In genomic region chr19:13952154-13953020, GRCh38 we compare ENCODE assay signal across 8 cellular contexts. TPM values are rescaled to one million over a fixed set of nuclear protein-coding genes. Genes with fewer than 3 reads are reported as not detected.
A peak's percentile ranks its signal among the peaks of the same experiment; 100 is the strongest.
DNase-seq lines count a peak whose midpoint lies in the region; ATAC-seq and TF ChIP-seq lines count a peak whose summit lies in the region.

DCAF15 (plus strand) TSS chr19:13952509; CDS start chr19:13952513, 4 bp downstream.

- DNase-seq in DMS53 (lab: John Stamatoyannopoulos, UW) (peak; percentile 99), KG1 (lab: John Stamatoyannopoulos, UW) (peak; percentile 98), Panc1 (ENCODE audit: low read depth, low spot score) (peak; percentile 95), erythroblast (lab: John Stamatoyannopoulos, UW) (peak; percentile 100)
- peak; percentile 97 for DNase-seq in activated T-cell treated with anti-CD3 and anti-CD28 coated beads, Interleukin-2, amount 50 U/mL, for 4 hours
- DNase-seq in stimulated activated CD8-positive, alpha-beta memory T cell treated with anti-CD3 and anti-CD28 coated beads, Interleukin-4, amount 100 ng/mL, for 48 hours: peak; percentile 98

- H3K9ac ChIP-seq in mucosa of rectum (ENCODE audit: low read depth in 1 of 2, low read length in 2 of 2): peak within 1 kb of the TSS; percentile 80 to 90

- no TSS peak for BruUV-seq in Panc1 (replicated peaks; lab: Mats Ljungman, UMichigan)

- H3K27me3 ChIP-seq in Panc1 (ENCODE audit: control insufficient read depth, insufficient read depth, low read length) (no peaks in the 10 kb centered on the region), mucosa of rectum (ENCODE audit: control insufficient read depth in 2 of 2, insufficient read depth in 2 of 2, low read length in 2 of 2) (no peaks in the 10 kb centered on the region)

- intact Hi-C loops in Panc1 (cut with micrococcal nuclease; ENCODE audit: unreplicated experiment): no loop called here

- H3K27ac ChIP-seq in Panc1 (ENCODE audit: low read length) (peak within 1 kb of the TSS; percentile 84), mucosa of rectum (ENCODE audit: low read depth in 2 of 2, low read length in 2 of 2) (peak within 1 kb of the TSS; percentile 76 to 85)

- in situ Hi-C loops in Panc1 (cut with HindIII; ENCODE audit: low pct_unique_long_range_greater_than_20kb, low sequenced_read_pairs): no loop called here

- H3K4me3 ChIP-seq in Panc1 (ENCODE audit: low read depth in 2 of 2, low read length in 2 of 2): peak within 1 kb of the TSS; percentile 82 to 84
- peak within 1 kb of the TSS; percentile 84 to 88 for H3K4me3 ChIP-seq in mucosa of rectum (ENCODE audit: low read length in 2 of 2)

- H3K27me3 Mint-ChIP-seq in activated T-cell treated with anti-CD3 and anti-CD28 coated beads, Interleukin-2, amount 50 U/mL, for 4 hours (ENCODE audit: low read depth): no peaks in the 10 kb centered on the region

- TF ChIP-seq CTCF in Panc1 (IDR thresholded peaks at IDR 0.05): no peak

- no peak for TF ChIP-seq POLR2A in erythroblast (IDR thresholded peaks at IDR 0.05; ENCODE audit: low read length)

- H3K9me3 Mint-ChIP-seq in activated T-cell treated with anti-CD3 and anti-CD28 coated beads, Interleukin-2, amount 50 U/mL, for 4 hours: no peaks in the 10 kb centered on the region

- H3K9me3 ChIP-seq in Panc1 (ENCODE audit: control insufficient read depth, insufficient read depth, low read depth, low read length) (no peaks in the 10 kb centered on the region), mucosa of rectum (ENCODE audit: control insufficient read depth in 2 of 2, low read length in 2 of 2) (no peaks in the 10 kb centered on the region)

- ATAC-seq in GM21723 (IDR thresholded peaks at IDR 0.05; ENCODE audit: unreplicated experiment): peak; percentile 95
- peak; percentile 98 for ATAC-seq in Panc1
- peak; percentile 97 to 98 for ATAC-seq in activated T-cell treated with anti-CD3 and anti-CD28 coated beads, Interleukin-2, amount 50 U/mL, for 4 hours

- peak within 1 kb of the TSS; percentile 96 for H3K4me3 Mint-ChIP-seq in activated T-cell treated with anti-CD3 and anti-CD28 coated beads, Interleukin-2, amount 50 U/mL, for 4 hours

- peaks cover 7% of the 10 kb centered on the region for H3K36me3 Mint-ChIP-seq in activated T-cell treated with anti-CD3 and anti-CD28 coated beads, Interleukin-2, amount 50 U/mL, for 4 hours (ENCODE audit: insufficient read depth)

- POLR2A ChIA-PET in Panc1 (lab: Charles Lee): no interaction called here

- H3K36me3 ChIP-seq in Panc1 (ENCODE audit: control insufficient read depth, insufficient read depth, low read length): no peaks in the 10 kb centered on the region; the same call in 1 of the 2 replicates
- H3K36me3 ChIP-seq in mucosa of rectum (ENCODE audit: control insufficient read depth in 2 of 2, insufficient read depth in 2 of 2, low read length in 2 of 2): peaks cover 19 to 26% of the 10 kb centered on the region in 2 donors

- peaks cover 6% of the 10 kb centered on the region for H3K4me1 ChIP-seq in Panc1 (ENCODE audit: control insufficient read depth, insufficient read depth, low read length)
- H3K4me1 ChIP-seq in mucosa of rectum (ENCODE audit: control insufficient read depth in 2 of 2, insufficient read depth in 2 of 2, low read length in 2 of 2): peaks cover 11% of the 10 kb centered on the region in 2 donors

- peaks cover 22% of the 10 kb centered on the region for H3K4me1 Mint-ChIP-seq in activated T-cell treated with anti-CD3 and anti-CD28 coated beads, Interleukin-2, amount 50 U/mL, for 4 hours (ENCODE audit: low read depth)

- CTCF ChIA-PET in Panc1 (lab: Charles Lee): no interaction called here

RNA-seq across cellular contexts. Expression of gene DCAF15, which starts in this region (rescaled TPM):
- 38.8 TPM for total RNA-seq in Panc1 (2021; ENCODE audit: unreplicated experiment)
- 36.7 TPM for polyA plus RNA-seq in Panc1 (2012; ENCODE audit: insufficient read length)
- 10 to 100 TPM; 65.2 to 75.4 (median 66.2) TPM for total RNA-seq in activated T-cell treated with anti-CD3 and anti-CD28 coated beads, Interleukin-2, amount 50 U/mL, for 4 hours

Comparison
In these comparisons a context has a peak if more than half of its experiments do, and no peak if none do; other contexts are left out.
1. Peak in every context shown above with its lines: DNase-seq, ATAC-seq, H3K4me3 ChIP-seq and H3K27ac ChIP-seq.